In genomic region chr14:35044939-35045797, GRCh38 we compare ENCODE assay signal across 8 cellular contexts. TPM values are rescaled to one million over a fixed set of nuclear protein-coding genes. Genes with fewer than 3 reads are reported as not detected.
DNase-seq lines count a peak whose midpoint lies in the region; ATAC-seq, FAIRE-seq and TF ChIP-seq lines count a peak whose summit lies in the region.

No MANE protein-coding gene starts in this region.

- no peak for TF ChIP-seq CTCF in brain (conservative IDR thresholded peaks at IDR 0.05)
- TF ChIP-seq CTCF in right lobe of liver (IDR thresholded peaks at IDR 0.05): no peak
- TF ChIP-seq CTCF in thyroid gland (IDR thresholded peaks at IDR 0.05): no peak

- H3K9me3 ChIP-seq in HUES64 (ENCODE audit: insufficient read depth, low read depth, low read length) (no peaks in the 10 kb centered on the region), right lobe of liver (no peaks in the 10 kb centered on the region), thyroid gland (no peaks in the 10 kb centered on the region)

- ATAC-seq in right lobe of liver (peak in 1 of 4 donors; percentile 7), HG02642 (IDR thresholded peaks at IDR 0.05; ENCODE audit: poor library complexity, unreplicated experiment) (no peak)

- no peak for FAIRE-seq in RCC 7860 (lab: Jason Lieb, UNC)

- peaks cover 34% of the 10 kb centered on the region for H3K4me1 Mint-ChIP-seq in brain

- peak overlapping the region; percentile 67 for H3K9ac ChIP-seq in HUES64 (ENCODE audit: low read depth, low read length)

- peaks cover 6% of the 10 kb centered on the region; the same call in 1 of the 2 replicates for H3K36me3 ChIP-seq in HUES64 (ENCODE audit: insufficient read depth, low read length)
- no peaks in the 10 kb centered on the region for H3K36me3 ChIP-seq in right lobe of liver
- H3K36me3 ChIP-seq in thyroid gland: no peaks in the 10 kb centered on the region

- H3K4me3 ChIP-seq in HUES64 (ENCODE audit: low read length) (peak overlapping the region; percentile 71), right lobe of liver (peak overlapping the region; percentile 80 to 87 (median 84)), thyroid gland (replicated peaks in 1 of 3) (peak overlapping the region in 2 of 3 donors; percentile 14 to 42)

- WGBS in HUES64: 50% methylated on average over 8 of the region's 8 CpGs
- 15% methylated on average over 8 of the region's 8 CpGs for WGBS in right lobe of liver (ENCODE audit: insufficient coverage, low coverage, low lambda C conversion rate, missing lambda C conversion rate)
- WGBS in thyroid gland, 2 donors: 25 to 31% methylated on average over 8 of the region's 8 CpGs

- H3K9me3 Mint-ChIP-seq in brain: peaks cover 0 to 4% (median 0%) of the 10 kb centered on the region in 5 experiments

- H3K27me3 Mint-ChIP-seq in brain: peaks cover 10% of the 10 kb centered on the region

- intact Hi-C loops in right lobe of liver (cut with DNase I): loop anchor here in 1 of 2 donors (5.0 kb wide), 1 partner anchor 77 kb away; the partner anchor contains the start of genes PPP2R3C and PRORP
- intact Hi-C loops in thyroid gland (cut with DNase I): loop anchor here (5.0 kb wide), 1 partner anchor 77 kb away; the partner anchor contains the start of genes PPP2R3C and PRORP

- H3K36me3 Mint-ChIP-seq in brain: peaks cover 16% of the 10 kb centered on the region

- DNase-seq in Ammon's horn (ENCODE audit: low spot score): peak; percentile 32
- DNase-seq in right lobe of liver: no peak
- DNase-seq in thyroid gland: no peak
- DNase-seq in NCI-H2107 (lab: John Stamatoyannopoulos, UW): no peak
- no peak for DNase-seq in RCC 7860 (ENCODE audit: low spot score)

- peak overlapping the region; percentile 3; the same call in 1 of the 2 replicates for H3K27ac ChIP-seq in HUES64 (ENCODE audit: low read depth, low read length)
- H3K27ac ChIP-seq in right lobe of liver: peak overlapping the region; percentile 93 to 97 (median 94)
- peak overlapping the region; percentile 59 to 97 (median 91) for H3K27ac ChIP-seq in thyroid gland

- H3K4me1 ChIP-seq in HUES64 (ENCODE audit: insufficient read depth, low read length) (0 out of 2 replicates have a peak, but pooled peaks cover 3% of the 10 kb centered on the region), right lobe of liver (peaks cover 0 to 26% (median 4%) of the 10 kb centered on the region in 4 donors), thyroid gland (peaks cover 9 to 17% of the 10 kb centered on the region in 2 donors)

- peak overlapping the region; percentile 93 to 99 (median 96) for H3K4me3 Mint-ChIP-seq in brain

- H3K27me3 ChIP-seq in HUES64 (ENCODE audit: insufficient read depth, low read length) (no peaks in the 10 kb centered on the region), right lobe of liver (no peaks in the 10 kb centered on the region), thyroid gland (no peaks in the 10 kb centered on the region)

- TF ChIP-seq POLR2A in right lobe of liver (IDR thresholded peaks at IDR 0.05): no peak
- TF ChIP-seq POLR2A in thyroid gland (IDR thresholded peaks at IDR 0.05): no peak

- H3K27ac Mint-ChIP-seq in brain: peak overlapping the region; percentile 97 to 99 (median 98)

RNA-seq across cellular contexts. Expression of gene FAM177A1, which starts 0.9 kb away (rescaled TPM):
- polyA plus RNA-seq in HUES64 (2013, experiment 1 of 2): 22.5 TPM
- 28.3 TPM for polyA plus RNA-seq in HUES64 (2013, experiment 2 of 2)
- polyA plus RNA-seq in brain (ENCODE audit: insufficient read depth, low read depth, low replicate concordance): 53.2 TPM
- total RNA-seq in right lobe of liver: 10 to 100 TPM; 44.2 to 48.4 (median 47.2) TPM
- total RNA-seq in thyroid gland: 10 to 100 TPM; 36.2 to 55.6 (median 47.2) TPM

Comparison
In these comparisons a context has a peak if more than half of its experiments do, and no peak if none do; other contexts are left out.
1. H3K27ac ChIP-seq: peak in every context shown above with its lines; median percentile 94 in right lobe of liver; 91 in thyroid gland; 3 in HUES64.
2. H3K4me3 ChIP-seq: peak in every context shown above with its lines; median percentile 84 in right lobe of liver; 71 in HUES64; 28 in thyroid gland.